ENCODE assay signal across 12 cellular contexts in genomic region chr10:75432176-75432575, GRCh38. TPM values are rescaled to one million over a fixed set of nuclear protein-coding genes. Genes with fewer than 3 reads are reported as not detected.
DNase-seq lines count a peak whose midpoint lies in the region; ATAC-seq and TF ChIP-seq lines count a peak whose summit lies in the region.
"Had no signal": no experiment of that assay in that cellular context is flagged by ENCODE, and none has a peak within 500 bp of the region (broad histone marks: within the 10 kb centered on the region; RNA-seq: fewer than 3 reads in every experiment).

No MANE protein-coding gene starts in this region.

- intact Hi-C loops in colonic mucosa (cut with DNase I) = no loop called here

- no peak for TF ChIP-seq CTCF in BE2C (IDR thresholded peaks at IDR 0.05; ENCODE audit: low read depth, low read length)
- TF ChIP-seq CTCF in HL-60 (IDR thresholded peaks at IDR 0.05; ENCODE audit: insufficient read depth, low read length) = no peak
- TF ChIP-seq CTCF in epithelial cell of proximal tubule (conservative IDR thresholded peaks at IDR 0.05; ENCODE audit: low read depth, low read length) = no peak
- TF ChIP-seq CTCF in osteoblast (IDR thresholded peaks at IDR 0.05; ENCODE audit: extremely low read depth, low read depth, low read length) = no peak
- TF ChIP-seq CTCF in colonic mucosa (IDR thresholded peaks at IDR 0.05) = no peak

- H3K4me1 ChIP-seq in BE2C (no peaks in the 10 kb centered on the region), osteoblast (ENCODE audit: insufficient read depth, low read length) (peaks cover 15% of the 10 kb centered on the region), colonic mucosa (no peaks in the 10 kb centered on the region), Karpas-422 (ENCODE audit: low read length) (no peaks in the 10 kb centered on the region)

- H3K4me2 ChIP-seq in osteoblast (ENCODE audit: insufficient read depth, low read length) = peak overlapping the region; percentile 86
- no peak overlapping the region for H3K4me2 ChIP-seq in Karpas-422 (ENCODE audit: low read depth, low read length, poor library complexity, severe bottlenecking)

- H3K27ac ChIP-seq in HL-60 (replicated peaks) (peak overlapping the region; percentile 99), osteoblast (ENCODE audit: low read depth, low read length) (no peak overlapping the region), colonic mucosa (no peak overlapping the region), Karpas-422 (ENCODE audit: low read length) (no peak overlapping the region)
- H3K27ac ChIP-seq: SJSA1 had no signal

- H3K4me3 ChIP-seq in BE2C (ENCODE audit: low read depth, low read length) (no peak overlapping the region), HL-60 (replicated peaks; ENCODE audit: insufficient read depth, low read length) (peak overlapping the region; percentile 66), epithelial cell of proximal tubule (ENCODE audit: low read depth, low read length) (peak overlapping the region; percentile 80), osteoblast (ENCODE audit: insufficient read depth, low read length) (peak overlapping the region; percentile 79), colonic mucosa (no peak overlapping the region), Karpas-422 (ENCODE audit: low read length) (no peak overlapping the region)

- H3K9me3 ChIP-seq in BE2C (no peaks in the 10 kb centered on the region), osteoblast (ENCODE audit: low read depth, low read length) (no peaks in the 10 kb centered on the region), colonic mucosa (no peaks in the 10 kb centered on the region), Karpas-422 (ENCODE audit: low read length) (no peaks in the 10 kb centered on the region)
- H3K9me3 ChIP-seq: SJSA1 had no signal

- ATAC-seq in HG03460 (IDR thresholded peaks at IDR 0.05; ENCODE audit: unreplicated experiment) (no peak), GM21390 (IDR thresholded peaks at IDR 0.05; ENCODE audit: unreplicated experiment) (no peak)
- ATAC-seq: activated CD4-positive, alpha-beta T cell treated with anti-CD3 and anti-CD28 coated beads for 36 hours had no signal

- H2AFZ ChIP-seq in osteoblast (ENCODE audit: low read length) (no peak overlapping the region), Karpas-422 (ENCODE audit: low read length) (no peak overlapping the region)

- no peaks in the 10 kb centered on the region for H3K36me3 ChIP-seq in BE2C
- H3K36me3 ChIP-seq in osteoblast (ENCODE audit: insufficient read depth, low read length) = no peaks in the 10 kb centered on the region
- no peaks in the 10 kb centered on the region for H3K36me3 ChIP-seq in colonic mucosa
- H3K36me3 ChIP-seq in Karpas-422 (ENCODE audit: insufficient read depth, low read length) = no peaks in the 10 kb centered on the region
- H3K36me3 ChIP-seq: SJSA1 had no signal

- H4K20me1 ChIP-seq in osteoblast (ENCODE audit: insufficient read depth, low read length) (no peaks in the 10 kb centered on the region), Karpas-422 (ENCODE audit: insufficient read depth, low read depth, low read length) (no peaks in the 10 kb centered on the region)

- DNase-seq in BE2C = peak; percentile 8
- peak in 1 of 2 experiments; percentile 24 for DNase-seq in HL-60 (ENCODE audit: low read depth in 1 of 2, low spot score in 1 of 2)
- no peak for DNase-seq in epithelial cell of proximal tubule (ENCODE audit: low read depth)
- no peak for DNase-seq in osteoblast (ENCODE audit: insufficient read length, low spot score, missing footprints)
- DNase-seq in colonic mucosa = no peak
- no peak for DNase-seq in Karpas-422
- DNase-seq: activated CD4-positive, alpha-beta T cell treated with anti-CD3 and anti-CD28 coated beads for 36 hours; activated gamma-delta T cell treated with Interleukin-2 at 50 U/mL for 16 hours; NCI-H2081 had no signal

- H3K9ac ChIP-seq in colonic mucosa (ENCODE audit: low read depth in 2 of 2, low read length in 2 of 2) = peak overlapping the region in 1 of 2 donors; percentile 57
- no peak overlapping the region for H3K9ac ChIP-seq in Karpas-422 (ENCODE audit: low read length)

- H3K79me2 ChIP-seq in osteoblast (ENCODE audit: insufficient read depth, low read length) = no peaks in the 10 kb centered on the region
- no peaks in the 10 kb centered on the region for H3K79me2 ChIP-seq in Karpas-422 (ENCODE audit: low read length)

- H3K9me2 ChIP-seq in Karpas-422 (replicated peaks; ENCODE audit: insufficient read depth, low read length) = no peaks in the 10 kb centered on the region

- H3K27me3 ChIP-seq in BE2C (no peaks in the 10 kb centered on the region), HL-60 (ENCODE audit: insufficient read depth, poor library complexity, severe bottlenecking) (no peaks in the 10 kb centered on the region), osteoblast (ENCODE audit: insufficient read depth, low read length) (no peaks in the 10 kb centered on the region), colonic mucosa (no peaks in the 10 kb centered on the region), Karpas-422 (ENCODE audit: low read length) (no peaks in the 10 kb centered on the region)

RNA-seq across cellular contexts. Expression of gene LRMDA, which starts 0.8 kb away (rescaled TPM):
- polyA plus RNA-seq in BE2C (2012; ENCODE audit: insufficient read depth, insufficient read length, low read depth) = 1.4 TPM
- 0.75 and 7.2 TPM in 2 replicates for total RNA-seq in epithelial cell of proximal tubule
- 17.1 and 18.5 TPM in 2 replicates for total RNA-seq in osteoblast
- total RNA-seq in colonic mucosa = 1 to 10 TPM; 2.5 to 5.2 TPM
- total RNA-seq in Karpas-422 (2014; rRNA removed; shearing (Covaris generic); ENCODE audit: low replicate concordance) = not detected in 2 replicates
- total RNA-seq: activated CD4-positive, alpha-beta T cell treated with anti-CD3 and anti-CD28 coated beads for 36 hours; SJSA1 had no signal

RNA-seq across cellular contexts. Expression of gene ZNF503, which starts 30.6 kb away (rescaled TPM):
- polyA plus RNA-seq in BE2C (2012; ENCODE audit: insufficient read depth, insufficient read length, low read depth) = 21.6 TPM
- 8.5 and 9.6 TPM in 2 replicates for total RNA-seq in epithelial cell of proximal tubule
- total RNA-seq in osteoblast = 18.5 and 19.4 TPM in 2 replicates
- total RNA-seq in colonic mucosa = 1 to 10 TPM; 3.6 to 8.0 TPM
- total RNA-seq in Karpas-422 (2014; rRNA removed; shearing (Covaris generic); ENCODE audit: low replicate concordance) = 0.04 TPM in 1 of 2 replicates, not detected in the other

Comparison
In these comparisons a context has a peak if more than half of its experiments do, and no peak if none do; other contexts are left out.
1. H3K4me3 ChIP-seq: peak in HL-60 (single experiment), epithelial cell of proximal tubule (single experiment) and osteoblast (single experiment); none in BE2C (single experiment), colonic mucosa (single experiment) and Karpas-422 (single experiment).